In the genomic region with DNA sequence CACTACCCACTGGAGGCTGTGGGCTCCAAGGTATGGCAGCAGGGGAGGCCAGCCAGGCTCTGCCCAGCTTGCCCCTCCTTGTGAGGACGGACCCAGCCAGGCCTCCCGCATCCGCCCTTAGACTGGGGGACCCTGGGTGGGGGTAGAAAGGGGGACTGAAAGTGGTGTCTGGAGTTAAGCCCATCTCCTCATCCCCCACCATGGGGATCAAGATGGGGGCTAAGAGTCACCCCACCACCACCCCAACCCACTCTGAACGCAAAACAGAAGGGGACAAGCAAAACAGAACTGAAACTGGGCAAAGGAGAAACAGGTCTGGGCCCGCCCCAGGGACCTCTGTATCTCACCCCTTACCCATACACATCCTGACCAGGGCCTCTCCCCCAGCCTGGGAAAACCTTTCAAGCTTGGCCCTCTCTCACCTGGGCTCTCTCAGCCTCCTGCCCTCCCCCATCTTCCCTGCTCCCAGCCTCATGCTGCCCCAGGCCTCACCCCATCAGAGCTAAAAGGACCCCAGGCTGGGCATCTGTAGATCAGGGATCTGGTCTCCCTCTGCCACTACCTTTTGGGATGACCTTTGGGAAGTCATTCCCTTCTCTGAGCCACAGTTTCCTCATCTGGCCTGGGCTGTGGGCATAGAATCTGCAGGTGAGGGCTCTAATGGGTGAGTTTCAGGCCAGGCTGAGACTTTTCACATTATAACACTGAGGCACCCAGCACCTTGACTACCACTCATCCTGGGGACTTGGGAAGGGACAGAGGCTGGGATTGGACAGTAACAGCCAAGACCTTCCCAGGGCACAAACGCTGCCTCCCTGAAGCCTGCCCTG, we compare ENCODE assay signal across 10 cellular contexts. TPM values are rescaled to one million over a fixed set of nuclear protein-coding genes. Genes with fewer than 3 reads are reported as not detected.
DNase-seq lines count a peak whose midpoint lies in the region; ATAC-seq lines count a peak whose summit lies in the region.
"Had no signal": no experiment of that assay in that cellular context is flagged by ENCODE, and none has a peak within 500 bp of the region (broad histone marks: within the 10 kb centered on the region; RNA-seq: fewer than 3 reads in every experiment).

No MANE protein-coding gene starts in this region.

- peak overlapping the region; percentile 98 for H3K27ac Mint-ChIP-seq in activated T-helper 2 cell treated with anti-CD3 and anti-CD28 coated beads, Interferon-gamma antibody, Interleukin-2, Interleukin-4, amounts not matched to agents 10 μg/mL and 5 μg/mL and 100 μg/mL, durations not matched to agents 14 hours and 24 hours and 36 hours

- peak; percentile 16 for ATAC-seq in HG03108 (IDR thresholded peaks at IDR 0.05; ENCODE audit: unreplicated experiment)

- no peaks in the 10 kb centered on the region for H3K27me3 Mint-ChIP-seq in activated T-helper 2 cell treated with anti-CD3 and anti-CD28 coated beads, Interferon-gamma antibody, Interleukin-2, Interleukin-4, amounts not matched to agents 10 μg/mL and 5 μg/mL and 100 μg/mL, durations not matched to agents 14 hours and 24 hours and 36 hours (ENCODE audit: low read depth)

- no peaks in the 10 kb centered on the region for H3K9me3 Mint-ChIP-seq in activated T-helper 2 cell treated with anti-CD3 and anti-CD28 coated beads, Interferon-gamma antibody, Interleukin-2, Interleukin-4, amounts not matched to agents 10 μg/mL and 5 μg/mL and 100 μg/mL, durations not matched to agents 14 hours and 24 hours and 36 hours

- no peaks in the 10 kb centered on the region for H3K36me3 Mint-ChIP-seq in activated T-helper 2 cell treated with anti-CD3 and anti-CD28 coated beads, Interferon-gamma antibody, Interleukin-2, Interleukin-4, amounts not matched to agents 10 μg/mL and 5 μg/mL and 100 μg/mL, durations not matched to agents 14 hours and 24 hours and 36 hours (ENCODE audit: low read depth)

- peak overlapping the region; percentile 59 for H3K4me3 Mint-ChIP-seq in activated T-helper 2 cell treated with anti-CD3 and anti-CD28 coated beads, Interferon-gamma antibody, Interleukin-2, Interleukin-4, amounts not matched to agents 10 μg/mL and 5 μg/mL and 100 μg/mL, durations not matched to agents 14 hours and 24 hours and 36 hours (ENCODE audit: low read depth)

- peaks cover 82% of the 10 kb centered on the region for H3K4me1 Mint-ChIP-seq in activated T-helper 2 cell treated with anti-CD3 and anti-CD28 coated beads, Interferon-gamma antibody, Interleukin-2, Interleukin-4, amounts not matched to agents 10 μg/mL and 5 μg/mL and 100 μg/mL, durations not matched to agents 14 hours and 24 hours and 36 hours (ENCODE audit: low read depth)

- intact Hi-C loops in activated T-helper 2 cell treated with anti-CD3 and anti-CD28 coated beads, Interferon-gamma antibody, Interleukin-2, Interleukin-4, amounts not matched to agents 10 μg/mL and 5 μg/mL and 100 μg/mL, durations not matched to agents 14 hours and 24 hours and 36 hours (cut with micrococcal nuclease) = no loop called here

- DNase-seq in activated CD8-positive, alpha-beta memory T cell treated with anti-CD3 and anti-CD28 coated beads, Interleukin-2, amount 50 U/mL, for 48 hours = peak; percentile 72
- DNase-seq in activated CD8-positive, alpha-beta memory T cell treated with anti-CD3 and anti-CD28 coated beads for 24 hours = no peak
- no peak for DNase-seq in activated T-helper 2 cell treated with anti-CD3 and anti-CD28 coated beads, Interferon-gamma antibody, Interleukin-2, Interleukin-4, amounts not matched to agents 10 μg/mL and 5 μg/mL and 100 μg/mL, durations not matched to agents 14 hours and 24 hours and 36 hours (ENCODE audit: low spot score)
- peak; percentile 49 for DNase-seq in stimulated activated CD8-positive, alpha-beta memory T cell treated with anti-CD3 and anti-CD28 coated beads, Interleukin-4, amount 100 ng/mL, for 48 hours
- DNase-seq in SKM-1 treated with dmso at 0.1 percent for 144 hours (lab: John Stamatoyannopoulos, UW; ENCODE audit: unreplicated experiment) (no peak), epidermal melanocyte (ENCODE audit: insufficient read length, low spot score) (no peak), superior temporal gyrus (ENCODE audit: extremely low spot score) (no peak)

RNA-seq across cellular contexts. Expression of a gene that starts 30.0 kb away (rescaled TPM):
- total RNA-seq in activated T-helper 2 cell treated with anti-CD3 and anti-CD28 coated beads, Interferon-gamma antibody, Interleukin-2, Interleukin-4, amounts not matched to agents 10 μg/mL and 5 μg/mL and 100 μg/mL, durations not matched to agents 14 hours and 24 hours and 36 hours = not detected in 2 replicates
- total RNA-seq: endothelial cell of umbilical vein, lung microvascular endothelial cell had no signal

RNA-seq across cellular contexts. Expression of a gene that starts 36.3 kb away (rescaled TPM):
- 45.9 and 50.3 TPM in 2 replicates for total RNA-seq in activated T-helper 2 cell treated with anti-CD3 and anti-CD28 coated beads, Interferon-gamma antibody, Interleukin-2, Interleukin-4, amounts not matched to agents 10 μg/mL and 5 μg/mL and 100 μg/mL, durations not matched to agents 14 hours and 24 hours and 36 hours

Comparison
In these comparisons a context has a peak if more than half of its experiments do, and no peak if none do; other contexts are left out.
1. DNase-seq: peak in activated CD8-positive, alpha-beta memory T cell treated with anti-CD3 and anti-CD28 coated beads, Interleukin-2, amount 50 U/mL, for 48 hours (single experiment) and stimulated activated CD8-positive, alpha-beta memory T cell treated with anti-CD3 and anti-CD28 coated beads, Interleukin-4, amount 100 ng/mL, for 48 hours (single experiment); none in activated CD8-positive, alpha-beta memory T cell treated with anti-CD3 and anti-CD28 coated beads for 24 hours (single experiment), activated T-helper 2 cell treated with anti-CD3 and anti-CD28 coated beads, Interferon-gamma antibody, Interleukin-2, Interleukin-4, amounts not matched to agents 10 μg/mL and 5 μg/mL and 100 μg/mL, durations not matched to agents 14 hours and 24 hours and 36 hours (single experiment), SKM-1 treated with dmso at 0.1 percent for 144 hours (single experiment), epidermal melanocyte (single experiment) and superior temporal gyrus (single experiment).